9 cellular contexts compared by ENCODE assay signal in genomic region chr17:42184717-42185496, GRCh38. TPM values are rescaled to one million over a fixed set of nuclear protein-coding genes. Genes with fewer than 3 reads are reported as not detected.
DNase-seq lines count a peak whose midpoint lies in the region; ATAC-seq and TF ChIP-seq lines count a peak whose summit lies in the region.
"Had no signal": no experiment of that assay in that cellular context is flagged by ENCODE, and none has a peak within 500 bp of the region (broad histone marks: within the 10 kb centered on the region; RNA-seq: fewer than 3 reads in every experiment).

Gene HCRT (minus strand): TSS chr17:42185452. CDS start chr17:42185365, 87 bp downstream.

- ATAC-seq in stimulated activated effector memory CD8-positive, alpha-beta T cell treated with anti-CD3 and anti-CD28 coated beads, Interleukin-12 subunit alpha, Interleukin-12 subunit beta, amount 100 ng/mL, for 72 hours: no peak

- DNase-seq in NCI-H345 (lab: John Stamatoyannopoulos, UW): peak; percentile 49
- DNase-seq in NCI-H345 treated with DMSO at 0.1 percent for 48 hours (lab: John Stamatoyannopoulos, UW; ENCODE audit: unreplicated experiment): no peak
- peak; percentile 8 for DNase-seq in SHP77 treated with DMSO at 0.1 percent for 48 hours (lab: John Stamatoyannopoulos, UW)
- DNase-seq in glutamatergic neuron: no peak
- no peak for DNase-seq in stimulated activated effector memory CD8-positive, alpha-beta T cell treated with anti-CD3 and anti-CD28 coated beads, Interleukin-12 subunit alpha, Interleukin-12 subunit beta, amount 100 ng/mL, for 72 hours (ENCODE audit: low spot score in 2 of 2)
- DNase-seq in NCI-H1092 treated with DMSO at 0.1 percent for 48 hours (lab: John Stamatoyannopoulos, UW): no peak
- DNase-seq in germinal center (ENCODE audit: low spot score): no peak
- DNase-seq in KG1 (lab: John Stamatoyannopoulos, UW): no peak
- DNase-seq: NCI-H2171 treated with DMSO at 0.1 percent for 48 hours had no signal

- peaks cover 21% of the 10 kb centered on the region for H3K27me3 Mint-ChIP-seq in glutamatergic neuron (ENCODE audit: unreplicated experiment)

- no peak for TF ChIP-seq CTCF in glutamatergic neuron (IDR thresholded peaks at IDR 0.05; ENCODE audit: partially characterized antibody, unreplicated experiment)

- peaks cover 11% of the 10 kb centered on the region for H3K4me1 Mint-ChIP-seq in glutamatergic neuron (ENCODE audit: low read depth, unreplicated experiment)
- H3K4me1 Mint-ChIP-seq in stimulated activated effector memory CD8-positive, alpha-beta T cell treated with anti-CD3 and anti-CD28 coated beads, Interleukin-12 subunit alpha, Interleukin-12 subunit beta, amount 100 ng/mL, for 72 hours: peaks cover 38% of the 10 kb centered on the region

- peak within 1 kb of the TSS; percentile 22 for H3K27ac Mint-ChIP-seq in glutamatergic neuron (ENCODE audit: unreplicated experiment)
- H3K27ac Mint-ChIP-seq in stimulated activated effector memory CD8-positive, alpha-beta T cell treated with anti-CD3 and anti-CD28 coated beads, Interleukin-12 subunit alpha, Interleukin-12 subunit beta, amount 100 ng/mL, for 72 hours: peak within 1 kb of the TSS; percentile 41

- peaks cover 7% of the 10 kb centered on the region for H3K36me3 Mint-ChIP-seq in glutamatergic neuron (ENCODE audit: unreplicated experiment)
- H3K36me3 Mint-ChIP-seq in stimulated activated effector memory CD8-positive, alpha-beta T cell treated with anti-CD3 and anti-CD28 coated beads, Interleukin-12 subunit alpha, Interleukin-12 subunit beta, amount 100 ng/mL, for 72 hours: no peaks in the 10 kb centered on the region

- H3K4me3 Mint-ChIP-seq in glutamatergic neuron (ENCODE audit: unreplicated experiment): no peak within 1 kb of the TSS
- H3K4me3 Mint-ChIP-seq in stimulated activated effector memory CD8-positive, alpha-beta T cell treated with anti-CD3 and anti-CD28 coated beads, Interleukin-12 subunit alpha, Interleukin-12 subunit beta, amount 100 ng/mL, for 72 hours: peak within 1 kb of the TSS; percentile 86

- H3K9me3 Mint-ChIP-seq in glutamatergic neuron (ENCODE audit: unreplicated experiment): peaks cover 9% of the 10 kb centered on the region
- H3K9me3 Mint-ChIP-seq in stimulated activated effector memory CD8-positive, alpha-beta T cell treated with anti-CD3 and anti-CD28 coated beads, Interleukin-12 subunit alpha, Interleukin-12 subunit beta, amount 100 ng/mL, for 72 hours: no peaks in the 10 kb centered on the region

RNA-seq across cellular contexts. Expression of gene HCRT, which starts in this region (rescaled TPM):
- total RNA-seq in glutamatergic neuron (ENCODE audit: unreplicated experiment): not detected

Comparison
In these comparisons a context has a peak if more than half of its experiments do, and no peak if none do; other contexts are left out.
1. DNase-seq: peak in NCI-H345 (single experiment) and SHP77 treated with DMSO at 0.1 percent for 48 hours (single experiment); none in NCI-H345 treated with DMSO at 0.1 percent for 48 hours (single experiment), glutamatergic neuron (single experiment), stimulated activated effector memory CD8-positive, alpha-beta T cell treated with anti-CD3 and anti-CD28 coated beads, Interleukin-12 subunit alpha, Interleukin-12 subunit beta, amount 100 ng/mL, for 72 hours (0 of 2), NCI-H1092 treated with DMSO at 0.1 percent for 48 hours (single experiment), germinal center (single experiment) and KG1 (single experiment).